ENCODE assay signal across 1 cellular context in the genomic region with DNA sequence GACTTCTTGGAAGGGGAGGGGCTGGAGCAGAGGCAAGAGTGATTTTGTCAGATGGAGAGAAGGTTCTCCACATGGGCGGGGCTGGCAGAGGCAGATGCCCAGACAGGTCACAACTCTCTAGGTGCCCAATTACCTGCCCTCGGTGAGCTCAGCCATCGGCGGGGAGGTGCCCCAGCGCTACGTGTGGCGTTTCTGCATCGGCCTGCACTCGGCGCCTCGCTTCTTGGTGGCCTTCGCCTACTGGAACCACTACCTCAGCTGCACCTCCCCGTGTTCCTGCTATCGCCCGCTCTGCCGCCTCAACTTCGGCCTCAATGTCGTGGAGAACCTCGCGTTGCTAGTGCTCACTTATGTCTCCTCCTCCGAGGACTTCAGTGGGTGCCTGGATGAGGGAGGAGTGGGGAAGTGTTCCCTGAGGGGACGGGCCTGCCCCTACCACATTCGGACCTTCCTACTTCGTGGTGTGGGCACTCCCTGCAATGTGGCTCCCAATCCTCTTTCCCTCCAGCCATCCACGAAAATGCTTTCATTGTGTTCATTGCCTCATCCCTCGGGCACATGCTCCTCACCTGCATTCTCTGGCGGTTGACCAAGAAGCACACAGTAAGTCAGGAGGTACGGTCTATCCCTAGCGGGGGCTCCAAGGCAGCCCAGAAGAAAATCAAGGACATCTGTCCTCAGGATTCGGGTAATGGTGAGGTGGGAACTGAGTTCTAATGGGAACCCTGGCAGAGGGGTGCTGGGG.
TF ChIP-seq lines count a peak whose summit lies in the region.

No MANE protein-coding gene starts in this region.

TF ChIP-seq in GM23338, 12 proteins besides CTCF, POLR2A, EP300 and RAD21:
- TF ChIP-seq, protein P1, sequence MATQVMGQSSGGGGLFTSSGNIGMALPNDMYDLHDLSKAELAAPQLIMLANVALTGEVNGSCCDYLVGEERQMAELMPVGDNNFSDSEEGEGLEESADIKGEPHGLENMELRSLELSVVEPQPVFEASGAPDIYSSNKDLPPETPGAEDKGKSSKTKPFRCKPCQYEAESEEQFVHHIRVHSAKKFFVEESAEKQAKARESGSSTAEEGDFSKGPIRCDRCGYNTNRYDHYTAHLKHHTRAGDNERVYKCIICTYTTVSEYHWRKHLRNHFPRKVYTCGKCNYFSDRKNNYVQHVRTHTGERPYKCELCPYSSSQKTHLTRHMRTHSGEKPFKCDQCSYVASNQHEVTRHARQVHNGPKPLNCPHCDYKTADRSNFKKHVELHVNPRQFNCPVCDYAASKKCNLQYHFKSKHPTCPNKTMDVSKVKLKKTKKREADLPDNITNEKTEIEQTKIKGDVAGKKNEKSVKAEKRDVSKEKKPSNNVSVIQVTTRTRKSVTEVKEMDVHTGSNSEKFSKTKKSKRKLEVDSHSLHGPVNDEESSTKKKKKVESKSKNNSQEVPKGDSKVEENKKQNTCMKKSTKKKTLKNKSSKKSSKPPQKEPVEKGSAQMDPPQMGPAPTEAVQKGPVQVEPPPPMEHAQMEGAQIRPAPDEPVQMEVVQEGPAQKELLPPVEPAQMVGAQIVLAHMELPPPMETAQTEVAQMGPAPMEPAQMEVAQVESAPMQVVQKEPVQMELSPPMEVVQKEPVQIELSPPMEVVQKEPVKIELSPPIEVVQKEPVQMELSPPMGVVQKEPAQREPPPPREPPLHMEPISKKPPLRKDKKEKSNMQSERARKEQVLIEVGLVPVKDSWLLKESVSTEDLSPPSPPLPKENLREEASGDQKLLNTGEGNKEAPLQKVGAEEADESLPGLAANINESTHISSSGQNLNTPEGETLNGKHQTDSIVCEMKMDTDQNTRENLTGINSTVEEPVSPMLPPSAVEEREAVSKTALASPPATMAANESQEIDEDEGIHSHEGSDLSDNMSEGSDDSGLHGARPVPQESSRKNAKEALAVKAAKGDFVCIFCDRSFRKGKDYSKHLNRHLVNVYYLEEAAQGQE (IDR thresholded peaks at IDR 0.05; ENCODE audit: unreplicated experiment), result no peak
- TF ChIP-seq, protein P2, sequence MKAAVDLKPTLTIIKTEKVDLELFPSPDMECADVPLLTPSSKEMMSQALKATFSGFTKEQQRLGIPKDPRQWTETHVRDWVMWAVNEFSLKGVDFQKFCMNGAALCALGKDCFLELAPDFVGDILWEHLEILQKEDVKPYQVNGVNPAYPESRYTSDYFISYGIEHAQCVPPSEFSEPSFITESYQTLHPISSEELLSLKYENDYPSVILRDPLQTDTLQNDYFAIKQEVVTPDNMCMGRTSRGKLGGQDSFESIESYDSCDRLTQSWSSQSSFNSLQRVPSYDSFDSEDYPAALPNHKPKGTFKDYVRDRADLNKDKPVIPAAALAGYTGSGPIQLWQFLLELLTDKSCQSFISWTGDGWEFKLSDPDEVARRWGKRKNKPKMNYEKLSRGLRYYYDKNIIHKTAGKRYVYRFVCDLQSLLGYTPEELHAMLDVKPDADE (IDR thresholded peaks at IDR 0.05), result no peak
- TF ChIP-seq POLR2AphosphoS5 (IDR thresholded peaks at IDR 0.05; ENCODE audit: low read depth) (no peak), JUNB (IDR thresholded peaks at IDR 0.05; ENCODE audit: unreplicated experiment) (no peak), STAT1 (IDR thresholded peaks at IDR 0.05; ENCODE audit: unreplicated experiment) (no peak), ZNF114 (CRISPR knock-in tag; IDR thresholded peaks at IDR 0.05) (no peak), ZNF331 (CRISPR knock-in tag; IDR thresholded peaks at IDR 0.05; ENCODE audit: low read depth) (no peak), EZH2 (IDR thresholded peaks at IDR 0.05; ENCODE audit: low read depth, unreplicated experiment) (no peak), CREB1 (CRISPR knock-in tag; IDR thresholded peaks at IDR 0.05; ENCODE audit: low read depth) (no peak), EZH2phosphoT487 (IDR thresholded peaks at IDR 0.05; ENCODE audit: unreplicated experiment) (no peak), NANOG (IDR thresholded peaks at IDR 0.05; ENCODE audit: borderline replicate concordance) (no peak)
- TF ChIP-seq, protein P3, sequence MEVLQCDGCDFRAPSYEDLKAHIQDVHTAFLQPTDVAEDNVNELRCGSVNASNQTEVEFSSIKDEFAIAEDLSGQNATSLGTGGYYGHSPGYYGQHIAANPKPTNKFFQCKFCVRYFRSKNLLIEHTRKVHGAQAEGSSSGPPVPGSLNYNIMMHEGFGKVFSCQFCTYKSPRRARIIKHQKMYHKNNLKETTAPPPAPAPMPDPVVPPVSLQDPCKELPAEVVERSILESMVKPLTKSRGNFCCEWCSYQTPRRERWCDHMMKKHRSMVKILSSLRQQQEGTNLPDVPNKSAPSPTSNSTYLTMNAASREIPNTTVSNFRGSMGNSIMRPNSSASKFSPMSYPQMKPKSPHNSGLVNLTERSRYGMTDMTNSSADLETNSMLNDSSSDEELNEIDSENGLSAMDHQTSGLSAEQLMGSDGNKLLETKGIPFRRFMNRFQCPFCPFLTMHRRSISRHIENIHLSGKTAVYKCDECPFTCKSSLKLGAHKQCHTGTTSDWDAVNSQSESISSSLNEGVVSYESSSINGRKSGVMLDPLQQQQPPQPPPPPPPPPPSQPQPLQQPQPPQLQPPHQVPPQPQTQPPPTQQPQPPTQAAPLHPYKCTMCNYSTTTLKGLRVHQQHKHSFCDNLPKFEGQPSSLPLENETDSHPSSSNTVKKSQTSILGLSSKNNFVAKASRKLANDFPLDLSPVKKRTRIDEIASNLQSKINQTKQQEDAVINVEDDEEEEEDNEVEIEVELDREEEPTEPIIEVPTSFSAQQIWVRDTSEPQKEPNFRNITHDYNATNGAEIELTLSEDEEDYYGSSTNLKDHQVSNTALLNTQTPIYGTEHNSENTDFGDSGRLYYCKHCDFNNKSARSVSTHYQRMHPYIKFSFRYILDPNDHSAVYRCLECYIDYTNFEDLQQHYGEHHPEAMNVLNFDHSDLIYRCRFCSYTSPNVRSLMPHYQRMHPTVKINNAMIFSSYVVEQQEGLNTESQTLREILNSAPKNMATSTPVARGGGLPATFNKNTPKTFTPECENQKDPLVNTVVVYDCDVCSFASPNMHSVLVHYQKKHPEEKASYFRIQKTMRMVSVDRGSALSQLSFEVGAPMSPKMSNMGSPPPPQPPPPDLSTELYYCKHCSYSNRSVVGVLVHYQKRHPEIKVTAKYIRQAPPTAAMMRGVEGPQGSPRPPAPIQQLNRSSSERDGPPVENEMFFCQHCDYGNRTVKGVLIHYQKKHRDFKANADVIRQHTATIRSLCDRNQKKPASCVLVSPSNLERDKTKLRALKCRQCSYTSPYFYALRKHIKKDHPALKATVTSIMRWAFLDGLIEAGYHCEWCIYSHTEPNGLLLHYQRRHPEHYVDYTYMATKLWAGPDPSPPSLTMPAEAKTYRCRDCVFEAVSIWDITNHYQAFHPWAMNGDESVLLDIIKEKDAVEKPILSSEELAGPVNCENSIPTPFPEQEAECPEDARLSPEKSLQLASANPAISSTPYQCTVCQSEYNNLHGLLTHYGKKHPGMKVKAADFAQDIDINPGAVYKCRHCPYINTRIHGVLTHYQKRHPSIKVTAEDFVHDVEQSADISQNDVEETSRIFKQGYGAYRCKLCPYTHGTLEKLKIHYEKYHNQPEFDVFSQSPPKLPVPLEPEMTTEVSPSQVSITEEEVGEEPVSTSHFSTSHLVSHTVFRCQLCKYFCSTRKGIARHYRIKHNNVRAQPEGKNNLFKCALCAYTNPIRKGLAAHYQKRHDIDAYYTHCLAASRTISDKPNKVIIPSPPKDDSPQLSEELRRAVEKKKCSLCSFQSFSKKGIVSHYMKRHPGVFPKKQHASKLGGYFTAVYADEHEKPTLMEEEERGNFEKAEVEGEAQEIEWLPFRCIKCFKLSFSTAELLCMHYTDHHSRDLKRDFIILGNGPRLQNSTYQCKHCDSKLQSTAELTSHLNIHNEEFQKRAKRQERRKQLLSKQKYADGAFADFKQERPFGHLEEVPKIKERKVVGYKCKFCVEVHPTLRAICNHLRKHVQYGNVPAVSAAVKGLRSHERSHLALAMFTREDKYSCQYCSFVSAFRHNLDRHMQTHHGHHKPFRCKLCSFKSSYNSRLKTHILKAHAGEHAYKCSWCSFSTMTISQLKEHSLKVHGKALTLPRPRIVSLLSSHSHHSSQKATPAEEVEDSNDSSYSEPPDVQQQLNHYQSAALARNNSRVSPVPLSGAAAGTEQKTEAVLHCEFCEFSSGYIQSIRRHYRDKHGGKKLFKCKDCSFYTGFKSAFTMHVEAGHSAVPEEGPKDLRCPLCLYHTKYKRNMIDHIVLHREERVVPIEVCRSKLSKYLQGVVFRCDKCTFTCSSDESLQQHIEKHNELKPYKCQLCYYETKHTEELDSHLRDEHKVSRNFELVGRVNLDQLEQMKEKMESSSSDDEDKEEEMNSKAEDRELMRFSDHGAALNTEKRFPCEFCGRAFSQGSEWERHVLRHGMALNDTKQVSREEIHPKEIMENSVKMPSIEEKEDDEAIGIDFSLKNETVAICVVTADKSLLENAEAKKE (CRISPR knock-in tag; IDR thresholded peaks at IDR 0.05), result no peak
